Comparison of ENCODE assay signal across 1 cellular context in the genomic region with DNA sequence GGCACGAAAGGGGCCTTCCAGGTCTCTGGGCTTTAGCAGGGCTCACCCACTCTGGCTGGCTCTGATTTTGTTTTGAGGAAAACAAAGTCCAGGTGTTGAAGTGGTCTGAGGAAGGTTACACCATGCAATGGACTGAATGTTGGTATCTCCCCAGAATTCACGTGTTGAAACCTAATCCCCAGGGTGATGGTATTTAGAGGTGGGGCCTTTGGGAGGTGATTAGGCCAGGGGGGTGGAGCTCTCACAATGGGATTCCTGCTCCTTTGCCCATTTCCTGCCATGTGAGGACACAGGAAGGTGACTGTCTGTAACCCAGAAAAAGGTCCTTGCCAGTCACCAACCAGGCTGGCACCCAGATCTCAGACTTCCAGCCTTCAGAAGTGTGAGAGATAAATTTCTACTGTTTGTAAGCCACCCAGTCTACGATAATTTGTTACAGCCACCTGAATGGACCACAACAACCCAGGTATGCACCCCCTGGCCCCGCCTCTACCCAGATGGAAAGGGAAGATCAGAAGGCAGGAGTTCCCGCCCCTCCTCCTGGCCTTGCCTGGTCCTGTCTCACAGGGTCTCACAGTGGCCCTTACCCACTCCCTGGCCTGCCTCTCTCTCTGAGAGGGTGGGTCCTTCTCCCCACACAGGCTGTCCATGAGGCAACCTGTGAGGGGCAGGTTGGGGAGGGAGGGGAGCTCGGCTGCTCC.
TF ChIP-seq lines count a peak whose summit lies in the region.

No MANE protein-coding gene starts in this region.

TF ChIP-seq in HEK293, 187 proteins besides CTCF, POLR2A, EP300 and RAD21:
- TF ChIP-seq, protein P1, sequence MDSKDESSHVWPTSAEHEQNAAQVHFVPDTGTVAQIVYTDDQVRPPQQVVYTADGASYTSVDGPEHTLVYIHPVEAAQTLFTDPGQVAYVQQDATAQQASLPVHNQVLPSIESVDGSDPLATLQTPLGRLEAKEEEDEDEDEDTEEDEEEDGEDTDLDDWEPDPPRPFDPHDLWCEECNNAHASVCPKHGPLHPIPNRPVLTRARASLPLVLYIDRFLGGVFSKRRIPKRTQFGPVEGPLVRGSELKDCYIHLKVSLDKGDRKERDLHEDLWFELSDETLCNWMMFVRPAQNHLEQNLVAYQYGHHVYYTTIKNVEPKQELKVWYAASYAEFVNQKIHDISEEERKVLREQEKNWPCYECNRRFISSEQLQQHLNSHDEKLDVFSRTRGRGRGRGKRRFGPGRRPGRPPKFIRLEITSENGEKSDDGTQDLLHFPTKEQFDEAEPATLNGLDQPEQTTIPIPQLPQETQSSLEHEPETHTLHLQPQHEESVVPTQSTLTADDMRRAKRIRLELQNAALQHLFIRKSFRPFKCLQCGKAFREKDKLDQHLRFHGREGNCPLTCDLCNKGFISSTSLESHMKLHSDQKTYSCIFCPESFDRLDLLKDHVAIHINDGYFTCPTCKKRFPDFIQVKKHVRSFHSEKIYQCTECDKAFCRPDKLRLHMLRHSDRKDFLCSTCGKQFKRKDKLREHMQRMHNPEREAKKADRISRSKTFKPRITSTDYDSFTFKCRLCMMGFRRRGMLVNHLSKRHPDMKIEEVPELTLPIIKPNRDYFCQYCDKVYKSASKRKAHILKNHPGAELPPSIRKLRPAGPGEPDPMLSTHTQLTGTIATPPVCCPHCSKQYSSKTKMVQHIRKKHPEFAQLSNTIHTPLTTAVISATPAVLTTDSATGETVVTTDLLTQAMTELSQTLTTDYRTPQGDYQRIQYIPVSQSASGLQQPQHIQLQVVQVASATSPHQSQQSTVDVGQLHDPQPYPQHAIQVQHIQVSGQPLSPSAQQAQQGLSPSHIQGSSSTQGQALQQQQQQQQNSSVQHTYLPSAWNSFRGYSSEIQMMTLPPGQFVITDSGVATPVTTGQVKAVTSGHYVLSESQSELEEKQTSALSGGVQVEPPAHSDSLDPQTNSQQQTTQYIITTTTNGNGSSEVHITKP (tag by site-specific recombination; IDR thresholded peaks at IDR 0.05): peak; percentile 81
- TF ChIP-seq ZNF394 (tag by site-specific recombination; IDR thresholded peaks at IDR 0.05; ENCODE audit: borderline replicate concordance): no peak
